Comparison of ENCODE assay signal across 8 cellular contexts in genomic region chr19:18541992-18542935, GRCh38. TPM values are rescaled to one million over a fixed set of nuclear protein-coding genes. Genes with fewer than 3 reads are reported as not detected.
DNase-seq lines count a peak whose midpoint lies in the region; ATAC-seq, FAIRE-seq and TF ChIP-seq lines count a peak whose summit lies in the region.

No MANE protein-coding gene starts in this region.

- no peak for FAIRE-seq in GM12891 (lab: Jason Lieb, UNC)

- H3K27me3 ChIP-seq in H7 (ENCODE audit: control insufficient read depth, insufficient read depth, low read length): no peaks in the 10 kb centered on the region

- peak overlapping the region; percentile 68 for H3K4me3 ChIP-seq in H7 (ENCODE audit: insufficient read depth, low read depth, low read length)
- peak overlapping the region; percentile 78 for H3K4me3 ChIP-seq in fibroblast of the aortic adventitia (ENCODE audit: low read depth, low read length)

- ATAC-seq in sciatic nerve (peak; percentile 6), HG03135 (IDR thresholded peaks at IDR 0.05; ENCODE audit: unreplicated experiment) (no peak), GM19395 (IDR thresholded peaks at IDR 0.05; ENCODE audit: unreplicated experiment) (no peak)

- intact Hi-C loops in sciatic nerve (cut with DNase I): no loop called here

- TF ChIP-seq POLR2A in GM12891 (IDR thresholded peaks at IDR 0.05; ENCODE audit: low read depth, low read length): no peak

- DNase-seq in H7: peak; percentile 88
- DNase-seq in UCSD-AML1 (lab: John Stamatoyannopoulos, UW; ENCODE audit: unreplicated experiment): peak; percentile 34
- no peak for DNase-seq in fibroblast of the aortic adventitia (ENCODE audit: low read depth)
- DNase-seq in sciatic nerve (ENCODE audit: low spot score): no peak
- DNase-seq in GM12891 (ENCODE audit: insufficient read length, low spot score): no peak
- DNase-seq in NCI-H2029 (lab: John Stamatoyannopoulos, UW): no peak

- H3K36me3 ChIP-seq in H7 (replicated peaks; ENCODE audit: control insufficient read depth, insufficient read depth, low read length): peaks cover 17% of the 10 kb centered on the region

- TF ChIP-seq CTCF in fibroblast of the aortic adventitia (IDR thresholded peaks at IDR 0.05; ENCODE audit: insufficient read depth, low read length): no peak

TF ChIP-seq in GM12891, 5 proteins besides CTCF, POLR2A, EP300 and RAD21:
- no peak for TF ChIP-seq POU2F2 (IDR thresholded peaks at IDR 0.05; ENCODE audit: low read depth, low read length)
- no peak for TF ChIP-seq TAF1 (IDR thresholded peaks at IDR 0.05; ENCODE audit: low read depth, low read length)
- TF ChIP-seq SPI1 (IDR thresholded peaks at IDR 0.05; ENCODE audit: low read depth, low read length): no peak
- no peak for TF ChIP-seq POLR2AphosphoS5 (IDR thresholded peaks at IDR 0.05; ENCODE audit: low read depth, low read length)
- no peak for TF ChIP-seq PAX5 (IDR thresholded peaks at IDR 0.05; ENCODE audit: insufficient read depth, low read length, severe bottlenecking)

RNA-seq across cellular contexts. Expression of gene FKBP8, which starts 1.1 kb away (rescaled TPM):
- 446 and 481 TPM in 2 replicates for total RNA-seq in H7 (2014; rRNA removed; shearing (Covaris generic))
- total RNA-seq in fibroblast of the aortic adventitia (ENCODE audit: low replicate concordance): 246 and 2,205 TPM in 2 replicates
- total RNA-seq in sciatic nerve: 296 TPM
- polyA plus RNA-seq in GM12891 (2012; ENCODE audit: low read depth, missing spikeins): 173 TPM

RNA-seq across cellular contexts. Expression of gene KXD1, which starts 15.4 kb away (rescaled TPM):
- total RNA-seq in H7 (2014; rRNA removed; shearing (Covaris generic)): 190 and 202 TPM in 2 replicates
- 21.3 and 109 TPM in 2 replicates for total RNA-seq in fibroblast of the aortic adventitia (ENCODE audit: low replicate concordance)
- 97.2 TPM for total RNA-seq in sciatic nerve
- polyA plus RNA-seq in GM12891 (2012; ENCODE audit: low read depth, missing spikeins): 127 TPM

RNA-seq across cellular contexts. Expression of gene ELL, which starts 20.4 kb away (rescaled TPM):
- 16.4 and 17.0 TPM in 2 replicates for total RNA-seq in H7 (2014; rRNA removed; shearing (Covaris generic))
- 6.5 and 10.9 TPM in 2 replicates for total RNA-seq in fibroblast of the aortic adventitia (ENCODE audit: low replicate concordance)
- 28.9 TPM for total RNA-seq in sciatic nerve
- 11.9 TPM for polyA plus RNA-seq in GM12891 (2012; ENCODE audit: low read depth, missing spikeins)

RNA-seq across cellular contexts. Expression of gene UBA52, which starts 29.4 kb away (rescaled TPM):
- total RNA-seq in H7 (2014; rRNA removed; shearing (Covaris generic)): 1,268 and 1,295 TPM in 2 replicates
- total RNA-seq in fibroblast of the aortic adventitia (ENCODE audit: low replicate concordance): 496 and 1,084 TPM in 2 replicates
- total RNA-seq in sciatic nerve: 779 TPM
- 3,373 TPM for polyA plus RNA-seq in GM12891 (2012; ENCODE audit: low read depth, missing spikeins)

RNA-seq across cellular contexts. Expression of gene REX1BD, which starts 46.3 kb away (rescaled TPM):
- 117 TPM in 2 replicates for total RNA-seq in H7 (2014; rRNA removed; shearing (Covaris generic))
- total RNA-seq in fibroblast of the aortic adventitia (ENCODE audit: low replicate concordance) (41.4 and 153 TPM in 2 replicates), sciatic nerve (58.1 TPM)
- polyA plus RNA-seq in GM12891 (2012; ENCODE audit: low read depth, missing spikeins): 35.8 TPM

Comparison
In these comparisons a context has a peak if more than half of its experiments do, and no peak if none do; other contexts are left out.
1. DNase-seq: peak in H7 (single experiment) and UCSD-AML1 (single experiment); none in fibroblast of the aortic adventitia (single experiment), sciatic nerve (single experiment), GM12891 (single experiment) and NCI-H2029 (single experiment).